Comparison of ENCODE assay signal across 12 cellular contexts in the genomic region with DNA sequence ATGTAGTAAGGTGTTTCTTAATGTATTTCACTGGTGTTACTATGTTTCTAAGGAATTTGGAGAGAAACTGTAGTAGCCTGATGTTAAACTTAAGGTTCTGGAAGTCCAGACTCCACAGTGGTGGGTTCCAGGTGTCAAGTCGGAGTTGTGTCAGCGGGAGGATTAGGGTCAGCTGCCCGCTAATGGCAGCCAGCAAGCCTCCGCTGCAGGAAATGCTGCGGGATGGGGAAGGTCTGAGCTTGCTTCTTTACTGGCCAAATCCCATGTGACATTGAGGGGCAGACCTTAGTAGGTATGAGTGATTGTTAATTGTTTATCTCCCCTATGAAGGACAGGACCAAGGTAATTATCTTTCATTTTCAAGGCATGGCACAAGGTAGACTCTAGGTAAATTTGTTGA.
"Had no signal": no experiment of that assay in that cellular context is flagged by ENCODE, and none has a peak within 500 bp of the region (broad histone marks: within the 10 kb centered on the region; RNA-seq: fewer than 3 reads in every experiment).

No MANE protein-coding gene starts in this region.

- H3K27ac Mint-ChIP-seq: activated naive CD4-positive, alpha-beta T cell treated with anti-CD3 and anti-CD28 coated beads, Interleukin-2, amount 10 ng/mL, durations not matched to agents 7 days and 5 days; activated T-helper 2 cell treated with anti-CD3 and anti-CD28 coated beads, Interferon-gamma antibody, Interleukin-2, Interleukin-4, amounts not matched to agents 10 μg/mL and 5 μg/mL and 100 μg/mL, durations not matched to agents 14 hours and 24 hours and 36 hours; T-helper 17 cell had no signal

- H3K9me3 Mint-ChIP-seq: activated naive CD4-positive, alpha-beta T cell treated with anti-CD3 and anti-CD28 coated beads, Interleukin-2, amount 10 ng/mL, durations not matched to agents 7 days and 5 days; activated T-helper 2 cell treated with anti-CD3 and anti-CD28 coated beads, Interferon-gamma antibody, Interleukin-2, Interleukin-4, amounts not matched to agents 10 μg/mL and 5 μg/mL and 100 μg/mL, durations not matched to agents 14 hours and 24 hours and 36 hours; central memory CD8-positive, alpha-beta T cell; memory B cell; natural killer cell treated with Interleukin-12 subunit alpha and Interleukin-12 subunit beta and Interleukin-15 and Interleukin-18, amount 100 ng/mL, for 72 hours had no signal

- H3K36me3 Mint-ChIP-seq: memory B cell; natural killer cell treated with Interleukin-12 subunit alpha and Interleukin-12 subunit beta and Interleukin-15 and Interleukin-18, amount 100 ng/mL, for 72 hours had no signal

- H3K9me3 ChIP-seq: left lung, stomach had no signal

- H3K4me3 ChIP-seq: left lung, stomach had no signal

- DNase-seq: activated CD4-positive, alpha-beta T cell treated with anti-CD3 and anti-CD28 coated beads, Interleukin-2, amount 50 U/mL, for 1 hour; activated naive CD4-positive, alpha-beta T cell treated with anti-CD3 and anti-CD28 coated beads, Interleukin-2, amount 10 ng/mL, durations not matched to agents 7 days and 5 days; erythroblast; left lung; stimulated activated CD4-positive, alpha-beta T cell treated with anti-CD3 and anti-CD28 coated beads, Interleukin-15, amount 100 ng/mL, for 24 hours; stimulated activated CD4-positive, alpha-beta T cell treated with anti-CD3 and anti-CD28 coated beads, Interleukin-4, amount 100 ng/mL, for 24 hours; stomach; T-helper 17 cell had no signal

- H3K27me3 Mint-ChIP-seq: central memory CD8-positive, alpha-beta T cell; memory B cell; T-helper 17 cell had no signal

- ATAC-seq: left lung; natural killer cell treated with Interleukin-12 subunit alpha and Interleukin-12 subunit beta and Interleukin-15 and Interleukin-18, amount 100 ng/mL, for 72 hours; T-helper 17 cell had no signal

- H3K27me3 ChIP-seq: left lung, stomach had no signal

- H3K36me3 ChIP-seq: left lung, stomach had no signal

- H3K4me3 Mint-ChIP-seq: activated naive CD4-positive, alpha-beta T cell treated with anti-CD3 and anti-CD28 coated beads, Interleukin-2, amount 10 ng/mL, durations not matched to agents 7 days and 5 days; central memory CD8-positive, alpha-beta T cell; memory B cell; natural killer cell treated with Interleukin-12 subunit alpha and Interleukin-12 subunit beta and Interleukin-15 and Interleukin-18, amount 100 ng/mL, for 72 hours; T-helper 17 cell had no signal

- H3K27ac ChIP-seq: left lung had no signal
